ENCODE assay signal across 23 cellular contexts in genomic region chr4:22556411-22556969, GRCh38. TPM values are rescaled to one million over a fixed set of nuclear protein-coding genes. Genes with fewer than 3 reads are reported as not detected.
DNase-seq lines count a peak whose midpoint lies in the region; ATAC-seq and TF ChIP-seq lines count a peak whose summit lies in the region.
"Had no signal": no experiment of that assay in that cellular context is flagged by ENCODE, and none has a peak within 500 bp of the region (broad histone marks: within the 10 kb centered on the region; RNA-seq: fewer than 3 reads in every experiment).

No MANE protein-coding gene starts in this region.

- no peaks in the 10 kb centered on the region for H3F3A ChIP-seq in PC-3 (ENCODE audit: low read length, unreplicated experiment)

- H3K14ac ChIP-seq in neuronal stem cell (ENCODE audit: low read length): peak overlapping the region; percentile 82

- H4K91ac ChIP-seq in neuronal stem cell (ENCODE audit: low read depth, low read length, poor library complexity): no peak overlapping the region

- H3K23ac ChIP-seq in neuronal stem cell (ENCODE audit: low read depth, low read length, poor library complexity): no peak overlapping the region

- H3K27ac Mint-ChIP-seq in activated T-helper 2 cell treated with anti-CD3 and anti-CD28 coated beads, Interferon-gamma antibody, Interleukin-2, Interleukin-4, amounts not matched to agents 10 μg/mL and 5 μg/mL and 100 μg/mL, durations not matched to agents 14 hours and 24 hours and 36 hours: no peak overlapping the region
- H3K27ac Mint-ChIP-seq: B cell, CD14-positive monocyte, IgD-negative memory B cell had no signal

- H3K27me3 ChIP-seq in PC-3 (ENCODE audit: low read length) (no peaks in the 10 kb centered on the region), neuronal stem cell (ENCODE audit: control insufficient read depth in 3 of 3, insufficient read depth in 3 of 3, low read depth in 1 of 3, low read length in 3 of 3) (no peaks in the 10 kb centered on the region)
- H3K27me3 ChIP-seq: SJSA1 had no signal

- H2BK12ac ChIP-seq in neuronal stem cell (ENCODE audit: low read length): no peak overlapping the region

- BruUV-seq in PC-3 (replicated peaks; lab: Mats Ljungman, UMichigan): no TSS peak

- H4K8ac ChIP-seq in neuronal stem cell (ENCODE audit: low read depth, low read length): no peak overlapping the region

- no peaks in the 10 kb centered on the region for H4K20me1 ChIP-seq in PC-3 (ENCODE audit: low read length)

- H3K4ac ChIP-seq in neuronal stem cell (ENCODE audit: low read length): no peak overlapping the region

- H2AFZ ChIP-seq in PC-3 (ENCODE audit: low read length) (no peak overlapping the region), neuronal stem cell (ENCODE audit: low read length) (no peak overlapping the region)

- no peaks in the 10 kb centered on the region for H3K4me1 Mint-ChIP-seq in activated T-helper 2 cell treated with anti-CD3 and anti-CD28 coated beads, Interferon-gamma antibody, Interleukin-2, Interleukin-4, amounts not matched to agents 10 μg/mL and 5 μg/mL and 100 μg/mL, durations not matched to agents 14 hours and 24 hours and 36 hours (ENCODE audit: low read depth)
- H3K4me1 Mint-ChIP-seq: B cell, CD14-positive monocyte, IgD-negative memory B cell had no signal

- H3K27me3 Mint-ChIP-seq in activated T-helper 2 cell treated with anti-CD3 and anti-CD28 coated beads, Interferon-gamma antibody, Interleukin-2, Interleukin-4, amounts not matched to agents 10 μg/mL and 5 μg/mL and 100 μg/mL, durations not matched to agents 14 hours and 24 hours and 36 hours (ENCODE audit: low read depth): peaks cover 3% of the 10 kb centered on the region
- H3K27me3 Mint-ChIP-seq: B cell, IgD-negative memory B cell had no signal

- no peak overlapping the region for H3K18ac ChIP-seq in neuronal stem cell (ENCODE audit: low read length)

- H3K4me2 ChIP-seq in PC-3 (ENCODE audit: low read length) (no peak overlapping the region), neuronal stem cell (ENCODE audit: insufficient read depth, low read length, poor library complexity, severe bottlenecking) (no peak overlapping the region)
- H3K4me2 ChIP-seq: KMS-11 had no signal

- H3K4me3 Mint-ChIP-seq in activated T-helper 2 cell treated with anti-CD3 and anti-CD28 coated beads, Interferon-gamma antibody, Interleukin-2, Interleukin-4, amounts not matched to agents 10 μg/mL and 5 μg/mL and 100 μg/mL, durations not matched to agents 14 hours and 24 hours and 36 hours (ENCODE audit: low read depth): no peak overlapping the region
- H3K4me3 Mint-ChIP-seq: B cell, CD14-positive monocyte, IgD-negative memory B cell had no signal

- H3K79me2 ChIP-seq in PC-3 (ENCODE audit: low read length): no peaks in the 10 kb centered on the region

- no peak overlapping the region for H2BK15ac ChIP-seq in neuronal stem cell (ENCODE audit: low read length)

- H3K79me1 ChIP-seq in neuronal stem cell (ENCODE audit: low read depth, low read length): no peaks in the 10 kb centered on the region

- intact Hi-C loops in PC-3 (cut with micrococcal nuclease): loop anchor here (1.0 kb wide), 1 partner anchor 40 kb away; the partner anchor contains the start of gene ADGRA3
- intact Hi-C loops in activated T-helper 2 cell treated with anti-CD3 and anti-CD28 coated beads, Interferon-gamma antibody, Interleukin-2, Interleukin-4, amounts not matched to agents 10 μg/mL and 5 μg/mL and 100 μg/mL, durations not matched to agents 14 hours and 24 hours and 36 hours (cut with micrococcal nuclease): no loop called here

- WGBS in neuronal stem cell (ENCODE audit: extremely low coverage in 2 of 2, insufficient read length in 2 of 2, insufficient replicate concordance in 1 of 2), 2 donors: no CpG with 5 or more reads among the region's 1 CpG

- POLR2A ChIA-PET in PC-3 (lab: Charles Lee; ENCODE audit: unreplicated experiment): no interaction called here

- TF ChIP-seq CTCF in C4-2B (conservative IDR thresholded peaks at IDR 0.05) (no peak), PC-3 (conservative IDR thresholded peaks at IDR 0.05; ENCODE audit: low read depth, low read length) (no peak), epithelial cell of esophagus (IDR thresholded peaks at IDR 0.05; ENCODE audit: insufficient read depth, low read depth, low read length, missing control alignments) (no peak)

- peak; percentile 41 for DNase-seq in PC-3
- peak; percentile 14 for DNase-seq in epithelial cell of esophagus (ENCODE audit: low read depth)
- no peak for DNase-seq in neuronal stem cell (ENCODE audit: low spot score)
- no peak for DNase-seq in NCI-H1694 (lab: John Stamatoyannopoulos, UW)
- no peak for DNase-seq in NCI-H1417 (lab: John Stamatoyannopoulos, UW)
- no peak for DNase-seq in activated T-helper 2 cell treated with anti-CD3 and anti-CD28 coated beads, Interferon-gamma antibody, Interleukin-2, Interleukin-4, amounts not matched to agents 10 μg/mL and 5 μg/mL and 100 μg/mL, durations not matched to agents 14 hours and 24 hours and 36 hours (ENCODE audit: low spot score)
- DNase-seq: Calu3, NCI-H1092 treated with DMSO at 0.1 percent for 48 hours, NCI-H1436 treated with DMSO at 0.1 percent for 48 hours, NCI-H1930, NCI-H2107, NCI-H524, NCI-H774, Right ventricle myocardium superior had no signal

- no peak overlapping the region for H2AK5ac ChIP-seq in neuronal stem cell (ENCODE audit: low read depth, low read length)

- H3K9ac ChIP-seq in PC-3 (ENCODE audit: low read length) (no peak overlapping the region), neuronal stem cell (ENCODE audit: low read depth, low read length, poor library complexity) (no peak overlapping the region)
- H3K9ac ChIP-seq: KMS-11 had no signal

- H3K4me1 ChIP-seq in PC-3 (ENCODE audit: insufficient read depth, low read length) (peaks cover 8% of the 10 kb centered on the region; the same call in 1 of the 2 replicates), neuronal stem cell (ENCODE audit: control insufficient read depth in 2 of 2, insufficient read depth in 1 of 2, low read depth in 1 of 2, low read length in 2 of 2) (no peaks in the 10 kb centered on the region)
- H3K4me1 ChIP-seq: SJSA1 had no signal

- no peaks in the 10 kb centered on the region for H3K36me3 ChIP-seq in PC-3 (ENCODE audit: low read depth, low read length)
- H3K36me3 ChIP-seq in neuronal stem cell (replicated peaks in 1 of 2; ENCODE audit: control insufficient read depth in 2 of 2, insufficient read depth in 2 of 2, low read length in 2 of 2): no peaks in the 10 kb centered on the region
- H3K36me3 ChIP-seq: SJSA1 had no signal

- H3K27ac ChIP-seq in C4-2B: peak overlapping the region; percentile 48
- H3K27ac ChIP-seq in PC-3 (ENCODE audit: low read length): no peak overlapping the region
- H3K27ac ChIP-seq in neuronal stem cell (replicated peaks; ENCODE audit: low read length): no peak overlapping the region
- H3K27ac ChIP-seq: 22Rv1, KMS-11, SJSA1 had no signal

- no peak overlapping the region for H2BK5ac ChIP-seq in neuronal stem cell (ENCODE audit: low read length)

- H3K36me3 Mint-ChIP-seq in activated T-helper 2 cell treated with anti-CD3 and anti-CD28 coated beads, Interferon-gamma antibody, Interleukin-2, Interleukin-4, amounts not matched to agents 10 μg/mL and 5 μg/mL and 100 μg/mL, durations not matched to agents 14 hours and 24 hours and 36 hours (ENCODE audit: low read depth): no peaks in the 10 kb centered on the region
- H3K36me3 Mint-ChIP-seq: CD14-positive monocyte, IgD-negative memory B cell had no signal

- peak; percentile 92 for ATAC-seq in PC-3
- ATAC-seq in HG03457 (IDR thresholded peaks at IDR 0.05; ENCODE audit: unreplicated experiment): no peak
- ATAC-seq: HCT116 had no signal

- no peak overlapping the region for H2BK120ac ChIP-seq in neuronal stem cell (ENCODE audit: low read depth, low read length)

- CTCF ChIA-PET in PC-3 (lab: Charles Lee): interaction anchor here (0.6 kb wide), 1 partner anchor 23 kb away, joined by 3 read pairs; no protein-coding TSS in a partner anchor

- no peaks in the 10 kb centered on the region for H3K9me2 ChIP-seq in PC-3 (replicated peaks; ENCODE audit: low read length)

- H3K9me3 ChIP-seq in PC-3 (ENCODE audit: low read length) (no peaks in the 10 kb centered on the region), neuronal stem cell (replicated peaks in 1 of 2; ENCODE audit: control insufficient read depth in 2 of 2, insufficient read depth in 1 of 2, low read depth in 1 of 2, low read length in 2 of 2) (no peaks in the 10 kb centered on the region)
- H3K9me3 ChIP-seq: SJSA1 had no signal

- no peak overlapping the region for H3K4me3 ChIP-seq in PC-3 (ENCODE audit: low read length)
- H3K4me3 ChIP-seq in epithelial cell of esophagus (ENCODE audit: low read length): no peak overlapping the region
- H3K4me3 ChIP-seq in neuronal stem cell (ENCODE audit: low read length in 2 of 2): no peak overlapping the region
- H3K4me3 ChIP-seq: SJSA1 had no signal

- no peaks in the 10 kb centered on the region for H3K9me3 Mint-ChIP-seq in activated T-helper 2 cell treated with anti-CD3 and anti-CD28 coated beads, Interferon-gamma antibody, Interleukin-2, Interleukin-4, amounts not matched to agents 10 μg/mL and 5 μg/mL and 100 μg/mL, durations not matched to agents 14 hours and 24 hours and 36 hours

RNA-seq across cellular contexts. Expression of gene ADGRA3, which starts 40.6 kb away (rescaled TPM):
- total RNA-seq in PC-3 (2014; rRNA removed): 29.0 and 35.7 TPM in 2 replicates
- polyA plus RNA-seq in neuronal stem cell (2013, experiment 1 of 2): 44.4 TPM
- 45.4 TPM for polyA plus RNA-seq in neuronal stem cell (2013, experiment 2 of 2)
- 41.0 and 41.4 TPM in 2 replicates for total RNA-seq in activated T-helper 2 cell treated with anti-CD3 and anti-CD28 coated beads, Interferon-gamma antibody, Interleukin-2, Interleukin-4, amounts not matched to agents 10 μg/mL and 5 μg/mL and 100 μg/mL, durations not matched to agents 14 hours and 24 hours and 36 hours
- total RNA-seq: B cell had no signal
- polyA plus RNA-seq: CD14-positive monocyte had no signal

Comparison
In these comparisons a context has a peak if more than half of its experiments do, and no peak if none do; other contexts are left out.
1. DNase-seq: peak in PC-3 (single experiment) and epithelial cell of esophagus (single experiment); none in neuronal stem cell (single experiment), NCI-H1694 (single experiment), NCI-H1417 (0 of 3) and activated T-helper 2 cell treated with anti-CD3 and anti-CD28 coated beads, Interferon-gamma antibody, Interleukin-2, Interleukin-4, amounts not matched to agents 10 μg/mL and 5 μg/mL and 100 μg/mL, durations not matched to agents 14 hours and 24 hours and 36 hours (single experiment).